ENCODE assay signal across 1 cellular context in genomic region chr7:5457245-5457735, GRCh38.
TF ChIP-seq lines count a peak whose summit lies in the region.

No MANE protein-coding gene starts in this region.

TF ChIP-seq in K562, 482 proteins besides CTCF, POLR2A, EP300 and RAD21 (continued from another document and continues in another):
- no peak for TF ChIP-seq CHAMP1 (IDR thresholded peaks at IDR 0.05)
- TF ChIP-seq IRF9 (tag; IDR thresholded peaks at IDR 0.05) = 0 out of 2 replicates have a peak, but pooled peaks have one; percentile 22
- no peak for TF ChIP-seq GTF2A2 (tag; IDR thresholded peaks at IDR 0.05)
- no peak for TF ChIP-seq FOXA1 (IDR thresholded peaks at IDR 0.05; ENCODE audit: borderline replicate concordance)
- peak; percentile 97 for TF ChIP-seq RBM25 (IDR thresholded peaks at IDR 0.05; ENCODE audit: low read depth, low read length, severe bottlenecking)
- no peak for TF ChIP-seq ZNF174 (CRISPR knock-in tag; IDR thresholded peaks at IDR 0.05)
- no peak for TF ChIP-seq KLF16 (IDR thresholded peaks at IDR 0.05)
- no peak for TF ChIP-seq ZBTB34 (CRISPR knock-in tag; IDR thresholded peaks at IDR 0.05)
- TF ChIP-seq ZNF780A (CRISPR knock-in tag; IDR thresholded peaks at IDR 0.05) = no peak
- no peak for TF ChIP-seq IRF1 (CRISPR knock-in tag; IDR thresholded peaks at IDR 0.05; ENCODE audit: borderline replicate concordance)
- TF ChIP-seq NR4A1 (CRISPR knock-in tag; IDR thresholded peaks at IDR 0.05) = no peak
- TF ChIP-seq NR4A1 (tag; IDR thresholded peaks at IDR 0.05) = 0 out of 2 replicates have a peak, but pooled peaks have one; percentile 33
- no peak for TF ChIP-seq CAMTA2 (CRISPR knock-in tag; conservative IDR thresholded peaks at IDR 0.05)
- no peak for TF ChIP-seq NCOA1 (IDR thresholded peaks at IDR 0.05; ENCODE audit: low read depth)
- TF ChIP-seq NFE2 (IDR thresholded peaks at IDR 0.05; ENCODE audit: low read depth) = peak; percentile 93
- no peak for TF ChIP-seq DACH1 (IDR thresholded peaks at IDR 0.05; ENCODE audit: partially characterized antibody)
- no peak for TF ChIP-seq GTF2B (IDR thresholded peaks at IDR 0.05; ENCODE audit: extremely low read depth, insufficient read length)
- TF ChIP-seq HLTF (IDR thresholded peaks at IDR 0.05) = no peak
- TF ChIP-seq MECOM (CRISPR knock-in tag; IDR thresholded peaks at IDR 0.05) = no peak
- TF ChIP-seq PATZ1 (CRISPR knock-in tag; IDR thresholded peaks at IDR 0.05; ENCODE audit: borderline replicate concordance) = no peak
- TF ChIP-seq MLLT1 (IDR thresholded peaks at IDR 0.05) = no peak
- TF ChIP-seq VEZF1 (CRISPR knock-in tag; IDR thresholded peaks at IDR 0.05) = no peak
- no peak for TF ChIP-seq NCOA4 (IDR thresholded peaks at IDR 0.05; ENCODE audit: partially characterized antibody)
- TF ChIP-seq PTRF (tag; IDR thresholded peaks at IDR 0.05) = no peak
- TF ChIP-seq ZNF347 (CRISPR knock-in tag; IDR thresholded peaks at IDR 0.05; ENCODE audit: low read depth) = no peak
- TF ChIP-seq RNF219 (CRISPR knock-in tag; IDR thresholded peaks at IDR 0.05) = no peak
- no peak for TF ChIP-seq PML (IDR thresholded peaks at IDR 0.05; ENCODE audit: low read length)
- TF ChIP-seq AFF4 (CRISPR knock-in tag; IDR thresholded peaks at IDR 0.05) = no peak
- TF ChIP-seq NFYB (IDR thresholded peaks at IDR 0.05; ENCODE audit: extremely low read depth, insufficient read length) = no peak
- no peak for TF ChIP-seq NEUROD1 (IDR thresholded peaks at IDR 0.05; ENCODE audit: borderline replicate concordance, low read depth, low read length, partially characterized antibody)
- TF ChIP-seq KLF1 (tag; IDR thresholded peaks at IDR 0.05) = no peak
- no peak for TF ChIP-seq HNRNPUL1 (IDR thresholded peaks at IDR 0.05; ENCODE audit: low read length)
- TF ChIP-seq SRSF7 (optimal IDR thresholded peaks at IDR 0.05; ENCODE audit: low read depth, low read length) = no peak
- no peak for TF ChIP-seq SMC3 (conservative IDR thresholded peaks at IDR 0.05; ENCODE audit: insufficient read depth, low read depth, low read length)
- TF ChIP-seq BRF2 (IDR thresholded peaks at IDR 0.05; ENCODE audit: borderline replicate concordance, insufficient read depth, insufficient read length) = no peak
- no peak for TF ChIP-seq ZKSCAN8 (CRISPR knock-in tag; IDR thresholded peaks at IDR 0.05)
- no peak for TF ChIP-seq SMARCB1 (IDR thresholded peaks at IDR 0.05; ENCODE audit: insufficient read length, low read depth)
- no peak for TF ChIP-seq KDM2B (CRISPR knock-in tag; IDR thresholded peaks at IDR 0.05)
- TF ChIP-seq EGR1 (conservative IDR thresholded peaks at IDR 0.05) = no peak; the same call in 1 of the 2 replicates
- TF ChIP-seq PREB (CRISPR knock-in tag; IDR thresholded peaks at IDR 0.05) = no peak
- TF ChIP-seq MAFK (IDR thresholded peaks at IDR 0.05; ENCODE audit: low read length) = peak; percentile 59
- TF ChIP-seq HDAC1 (IDR thresholded peaks at IDR 0.05) = peak in 1 of 2 experiments; percentile 54; a peak in 1 of 4 replicates
- peak; percentile 68 for TF ChIP-seq MAFG (tag; conservative IDR thresholded peaks at IDR 0.05)
- no peak for TF ChIP-seq HMG20A (CRISPR knock-in tag; conservative IDR thresholded peaks at IDR 0.05)
- TF ChIP-seq NRF1 (conservative IDR thresholded peaks at IDR 0.05 in 1 of 2, IDR thresholded peaks at IDR 0.05 in 1 of 2) = no peak
